ENCODE assay signal across 9 cellular contexts in genomic region chr12:54412786-54413185, GRCh38. TPM values are rescaled to one million over a fixed set of nuclear protein-coding genes. Genes with fewer than 3 reads are reported as not detected.
DNase-seq lines count a peak whose midpoint lies in the region; ATAC-seq lines count a peak whose summit lies in the region.
"Had no signal": no experiment of that assay in that cellular context is flagged by ENCODE, and none has a peak within 500 bp of the region (broad histone marks: within the 10 kb centered on the region; RNA-seq: fewer than 3 reads in every experiment).

No MANE protein-coding gene starts in this region.

- H3K4me3 ChIP-seq in skeletal muscle cell (ENCODE audit: low read depth, low read length) = peak overlapping the region; percentile 3

- H3K36me3 Mint-ChIP-seq in T-helper 1 cell treated with Interleukin-12 subunit alpha and Interleukin-12 subunit beta and Interleukin-4 antibody, amounts not matched to agents 30 μg/mL and 1 μg/mL, for 36 hours (ENCODE audit: low read depth) = peaks cover 18% of the 10 kb centered on the region

- peak overlapping the region; percentile 95 for H3K27ac Mint-ChIP-seq in T-helper 1 cell treated with Interleukin-12 subunit alpha and Interleukin-12 subunit beta and Interleukin-4 antibody, amounts not matched to agents 30 μg/mL and 1 μg/mL, for 36 hours

- DNase-seq in Right ventricle myocardium superior = no peak
- no peak for DNase-seq in skeletal muscle cell (ENCODE audit: low read depth)
- DNase-seq in T-helper 9 cell = no peak
- DNase-seq in inferior parietal cortex (ENCODE audit: extremely low spot score) = no peak
- no peak for DNase-seq in SIG-M5 treated with dmso at 0.1 percent for 504 hours (lab: John Stamatoyannopoulos, UW; ENCODE audit: unreplicated experiment)
- DNase-seq: NCI-H526 treated with DMSO at 0.1 percent for 48 hours had no signal

- peaks cover 54% of the 10 kb centered on the region for H3K4me1 Mint-ChIP-seq in T-helper 1 cell treated with Interleukin-12 subunit alpha and Interleukin-12 subunit beta and Interleukin-4 antibody, amounts not matched to agents 30 μg/mL and 1 μg/mL, for 36 hours (ENCODE audit: low read depth)

- no peaks in the 10 kb centered on the region for H3K9me3 Mint-ChIP-seq in T-helper 1 cell treated with Interleukin-12 subunit alpha and Interleukin-12 subunit beta and Interleukin-4 antibody, amounts not matched to agents 30 μg/mL and 1 μg/mL, for 36 hours

- ATAC-seq in GM19043 (IDR thresholded peaks at IDR 0.05; ENCODE audit: low read depth, unreplicated experiment) (peak; percentile 11), Right ventricle myocardium superior (ENCODE audit: poor library complexity) (peak; percentile 54), GM19452 (IDR thresholded peaks at IDR 0.05; ENCODE audit: unreplicated experiment) (no peak)

- H3K27me3 Mint-ChIP-seq in T-helper 1 cell treated with Interleukin-12 subunit alpha and Interleukin-12 subunit beta and Interleukin-4 antibody, amounts not matched to agents 30 μg/mL and 1 μg/mL, for 36 hours (ENCODE audit: low read depth) = no peaks in the 10 kb centered on the region

- intact Hi-C loops in Right ventricle myocardium superior (cut with DNase I) = no loop called here

- peak overlapping the region; percentile 79 for H3K4me3 Mint-ChIP-seq in T-helper 1 cell treated with Interleukin-12 subunit alpha and Interleukin-12 subunit beta and Interleukin-4 antibody, amounts not matched to agents 30 μg/mL and 1 μg/mL, for 36 hours

RNA-seq across cellular contexts. Expression of gene ITGA5, which starts 6.3 kb away (rescaled TPM):
- total RNA-seq in Right ventricle myocardium superior = 51.6 TPM

RNA-seq across cellular contexts. Expression of gene ZNF385A, which starts 28.3 kb away (rescaled TPM):
- 10.7 TPM for total RNA-seq in Right ventricle myocardium superior

RNA-seq across cellular contexts. Expression of gene GPR84, which starts 48.5 kb away (rescaled TPM):
- total RNA-seq in Right ventricle myocardium superior = not detected
